Comparison of ENCODE assay signal across 16 cellular contexts in genomic region chr14:93751946-93752660, GRCh38. TPM values are rescaled to one million over a fixed set of nuclear protein-coding genes. Genes with fewer than 3 reads are reported as not detected.
DNase-seq lines count a peak whose midpoint lies in the region; TF ChIP-seq lines count a peak whose summit lies in the region.
"Had no signal": no experiment of that assay in that cellular context is flagged by ENCODE, and none has a peak within 500 bp of the region (broad histone marks: within the 10 kb centered on the region; RNA-seq: fewer than 3 reads in every experiment).

No MANE protein-coding gene starts in this region.

- H3K27me3 ChIP-seq in BLaER1 (no peaks in the 10 kb centered on the region), HUES6 (ENCODE audit: control insufficient read depth, insufficient read depth, low read length) (no peaks in the 10 kb centered on the region), PC-9 (ENCODE audit: insufficient read depth, low read depth) (peaks cover 70% of the 10 kb centered on the region)
- H3K27me3 ChIP-seq: Peyer's patch had no signal

- no peaks in the 10 kb centered on the region for H3K79me2 ChIP-seq in PC-9 (ENCODE audit: low read depth)

- H3K27ac Mint-ChIP-seq in progenitor cell of endocrine pancreas, result peak overlapping the region; percentile 73
- H3K27ac Mint-ChIP-seq: B cell; CD8-positive, alpha-beta T cell had no signal

- H3K4me3 Mint-ChIP-seq in progenitor cell of endocrine pancreas (ENCODE audit: low read depth), result no peak overlapping the region
- H3K4me3 Mint-ChIP-seq: B cell; CD8-positive, alpha-beta T cell had no signal

- no peak overlapping the region for H3K27ac ChIP-seq in BLaER1
- peak overlapping the region; percentile 29; the same call in 1 of the 2 replicates for H3K27ac ChIP-seq in HUES6 (ENCODE audit: low read depth, low read length)
- H3K27ac ChIP-seq in PC-9, result no peak overlapping the region
- H3K27ac ChIP-seq: Peyer's patch had no signal

- TF ChIP-seq CTCF in progenitor cell of endocrine pancreas (IDR thresholded peaks at IDR 0.05; ENCODE audit: unreplicated experiment) (no peak), PC-9 (conservative IDR thresholded peaks at IDR 0.05) (no peak)

- H3K4me1 Mint-ChIP-seq in progenitor cell of endocrine pancreas (ENCODE audit: low read depth), result peaks cover 25% of the 10 kb centered on the region
- H3K4me1 Mint-ChIP-seq: B cell had no signal

- H3K9me3 Mint-ChIP-seq in progenitor cell of endocrine pancreas (ENCODE audit: low read depth), result no peaks in the 10 kb centered on the region

- H3K4me3 ChIP-seq in BLaER1 (no peak overlapping the region), HUES6 (ENCODE audit: low read depth, low read length) (no peak overlapping the region), PC-9 (no peak overlapping the region)
- H3K4me3 ChIP-seq: Peyer's patch had no signal

- no TSS peak for BruUV-seq in PC-9 (replicated peaks; lab: Mats Ljungman, UMichigan)

- DNase-seq in head of caudate nucleus (peak in 25 of 42 donors; percentile 19 to 71 (median 42)), progenitor cell of endocrine pancreas (ENCODE audit: low spot score, unreplicated experiment) (no peak), PC-9 (no peak), inferior parietal cortex (ENCODE audit: extremely low spot score) (no peak), COLO668 (lab: John Stamatoyannopoulos, UW; ENCODE audit: unreplicated experiment) (no peak)
- DNase-seq: CD8-positive, alpha-beta T cell; KG1; NCI-H1048; NCI-H146; NCI-H774; SHP77 treated with DMSO at 0.1 percent for 48 hours had no signal

- CTCF ChIA-PET in PC-9 (lab: Charles Lee), result no interaction called here

- no peaks in the 10 kb centered on the region for H3K9me3 ChIP-seq in BLaER1
- H3K9me3 ChIP-seq in HUES6 (ENCODE audit: control insufficient read depth, insufficient read depth, low read depth, low read length), result no peaks in the 10 kb centered on the region
- no peaks in the 10 kb centered on the region for H3K9me3 ChIP-seq in PC-9 (ENCODE audit: insufficient read depth, low read depth)
- H3K9me3 ChIP-seq: Peyer's patch had no signal

- H3K4me2 ChIP-seq in BLaER1, result peak overlapping the region; percentile 43
- H3K4me2 ChIP-seq in PC-9, result no peak overlapping the region

- H3K4me1 ChIP-seq in BLaER1 (peaks cover 18% of the 10 kb centered on the region), HUES6 (ENCODE audit: control insufficient read depth, insufficient read depth, low read length) (peaks cover 15% of the 10 kb centered on the region; the same call in 1 of the 2 replicates), PC-9 (replicated peaks; ENCODE audit: insufficient read depth) (no peaks in the 10 kb centered on the region)

- no peaks in the 10 kb centered on the region for H3K36me3 Mint-ChIP-seq in progenitor cell of endocrine pancreas (ENCODE audit: insufficient read depth)
- H3K36me3 Mint-ChIP-seq: CD8-positive, alpha-beta T cell had no signal

- H3K9ac ChIP-seq in BLaER1 (no peak overlapping the region), HUES6 (ENCODE audit: low read length) (no peak overlapping the region)

- no peak overlapping the region for H2AFZ ChIP-seq in PC-9

- H3K36me3 ChIP-seq in BLaER1 (no peaks in the 10 kb centered on the region), HUES6 (ENCODE audit: control insufficient read depth, insufficient read depth, low read length) (no peaks in the 10 kb centered on the region), PC-9 (ENCODE audit: low read depth) (no peaks in the 10 kb centered on the region)
- H3K36me3 ChIP-seq: Peyer's patch had no signal

- intact Hi-C loops in head of caudate nucleus (cut with DNase I), result no loop called here
- intact Hi-C loops in PC-9 (cut with micrococcal nuclease; ENCODE audit: unreplicated experiment), result no loop called here

- no peaks in the 10 kb centered on the region for H3K9me2 ChIP-seq in PC-9 (ENCODE audit: insufficient read depth)

- no peaks in the 10 kb centered on the region for H4K20me1 ChIP-seq in BLaER1
- H4K20me1 ChIP-seq in PC-9 (ENCODE audit: insufficient read depth), result no peaks in the 10 kb centered on the region

- no peaks in the 10 kb centered on the region for H3F3A ChIP-seq in PC-9 (ENCODE audit: insufficient read depth, low read depth)

- POLR2A ChIA-PET in PC-9 (lab: Charles Lee; ENCODE audit: unreplicated experiment), result no interaction called here

- H3K27me3 Mint-ChIP-seq in progenitor cell of endocrine pancreas, result no peaks in the 10 kb centered on the region
- H3K27me3 Mint-ChIP-seq: B cell had no signal

RNA-seq across cellular contexts. Expression of gene PRIMA1, which starts 36.2 kb away (rescaled TPM):
- total RNA-seq in progenitor cell of endocrine pancreas (3.2 and 4.0 TPM in 2 replicates), PC-9 (2021) (not detected in 2 replicates)
- total RNA-seq: B cell; CD8-positive, alpha-beta T cell; M059J had no signal

Comparison
In these comparisons a context has a peak if more than half of its experiments do, and no peak if none do; other contexts are left out.
1. DNase-seq: peak in head of caudate nucleus (25 of 42); none in progenitor cell of endocrine pancreas (single experiment), PC-9 (0 of 2), inferior parietal cortex (single experiment) and COLO668 (single experiment).